ENCODE assay signal across 1 cellular context in genomic region chrX:42778096-42778495, GRCh38.
TF ChIP-seq lines count a peak whose summit lies in the region.

Gene PPP1R2C, minus strand, starts transcription at chrX:42778163. Its CDS starts 84 bp downstream, at chrX:42778079.

TF ChIP-seq in GM23338, 12 proteins besides CTCF, POLR2A, EP300 and RAD21 (continued from another document):
- TF ChIP-seq ZNF462 (CRISPR knock-in tag; IDR thresholded peaks at IDR 0.05) (no peak), NANOG (IDR thresholded peaks at IDR 0.05; ENCODE audit: borderline replicate concordance) (no peak), POLR2AphosphoS5 (IDR thresholded peaks at IDR 0.05; ENCODE audit: low read depth) (no peak), EZH2 (IDR thresholded peaks at IDR 0.05; ENCODE audit: low read depth, unreplicated experiment) (no peak)
TF ChIP-seq in GM23338: peak in this region for 0.
